Comparison of ENCODE assay signal across 8 cellular contexts in genomic region chr12:48716493-48717251, GRCh38. TPM values are rescaled to one million over a fixed set of nuclear protein-coding genes. Genes with fewer than 3 reads are reported as not detected.
A peak's percentile ranks its signal among the peaks of the same experiment; 100 is the strongest.
DNase-seq lines count a peak whose midpoint lies in the region; ATAC-seq, FAIRE-seq and TF ChIP-seq lines count a peak whose summit lies in the region.

Gene CCNT1 (minus strand): TSS chr12:48716707. CDS start chr12:48716675, 32 bp downstream.

- peak within 1 kb of the TSS; percentile 93 for H3K4me2 ChIP-seq in parathyroid adenoma (ENCODE audit: low read length)

- H3K36me3 ChIP-seq in adipocyte (ENCODE audit: control insufficient read depth, insufficient read depth, low read length, severe bottlenecking) (peaks cover 11% of the 10 kb centered on the region), parathyroid adenoma (ENCODE audit: control insufficient read depth, insufficient read depth, low read length) (no peaks in the 10 kb centered on the region), tibial nerve (peaks cover 0 to 28% (median 9%) of the 10 kb centered on the region in 3 donors)

- peak; percentile 13 for TF ChIP-seq CTCF in parathyroid adenoma (IDR thresholded peaks at IDR 0.05)
- peak; percentile 4 to 76 (median 26) for TF ChIP-seq CTCF in tibial nerve (IDR thresholded peaks at IDR 0.05)

- H3K27ac ChIP-seq in parathyroid adenoma (peak within 1 kb of the TSS; percentile 93), tibial nerve (peak within 1 kb of the TSS; percentile 94 to 99 (median 96))

- peak within 1 kb of the TSS; percentile 71 for H2AFZ ChIP-seq in parathyroid adenoma

- H3K27me3 ChIP-seq in adipocyte (replicated peaks; ENCODE audit: control insufficient read depth, insufficient read depth, low read length): no peaks in the 10 kb centered on the region
- no peaks in the 10 kb centered on the region for H3K27me3 ChIP-seq in parathyroid adenoma (ENCODE audit: control insufficient read depth, insufficient read depth, low read length)
- no peaks in the 10 kb centered on the region for H3K27me3 ChIP-seq in tibial nerve

- TF ChIP-seq POLR2A in GM12891 (IDR thresholded peaks at IDR 0.05; ENCODE audit: low read depth, low read length): peak; percentile 94
- peak; percentile 57 to 62 for TF ChIP-seq POLR2A in tibial nerve (IDR thresholded peaks at IDR 0.05)

- H3K4me1 ChIP-seq in adipocyte (ENCODE audit: control insufficient read depth, insufficient read depth, low read length) (peaks cover 22% of the 10 kb centered on the region), parathyroid adenoma (no peaks in the 10 kb centered on the region), tibial nerve (peaks cover 0 to 41% (median 25%) of the 10 kb centered on the region in 4 donors)

- H3K79me2 ChIP-seq in parathyroid adenoma: peaks cover 27% of the 10 kb centered on the region

- H3K9ac ChIP-seq in adipocyte (ENCODE audit: low read length) (peak within 1 kb of the TSS; percentile 97), parathyroid adenoma (peak within 1 kb of the TSS; percentile 59)

- peak within 1 kb of the TSS; percentile 88 for H3K4me3 ChIP-seq in adipocyte (ENCODE audit: low read length)
- peak within 1 kb of the TSS; percentile 84 for H3K4me3 ChIP-seq in parathyroid adenoma (ENCODE audit: low read depth, low read length)
- peak within 1 kb of the TSS; percentile 66 to 95 (median 81) for H3K4me3 ChIP-seq in tibial nerve

- intact Hi-C loops in Right ventricle myocardium superior (cut with DNase I): no loop called here

- ATAC-seq in HG02840 (IDR thresholded peaks at IDR 0.05; ENCODE audit: low FRiP score, unreplicated experiment): peak; percentile 96
- ATAC-seq in Right ventricle myocardium superior (ENCODE audit: poor library complexity): peak; percentile 98

- 0 to 1% methylated on average over 50 to 55 of the region's 61 CpGs for WGBS in tibial nerve, 2 donors

- TF ChIP-seq EP300 in tibial nerve (IDR thresholded peaks at IDR 0.05): peak; percentile 98 to 99

- DNase-seq in GM12891 (ENCODE audit: insufficient read length, low spot score) (peak; percentile 91), NCI-H1436 (lab: John Stamatoyannopoulos, UW) (peak; percentile 99), T follicular helper cell (ENCODE audit: low read depth) (peak; percentile 98), adipocyte (ENCODE audit: low read depth) (peak; percentile 100), Right ventricle myocardium superior (peak; percentile 99), tibial nerve (ENCODE audit: low spot score in 2 of 2) (peak; percentile 95 to 97)

- H3K9me3 ChIP-seq in adipocyte (ENCODE audit: control insufficient read depth, low read length): peaks cover 12% of the 10 kb centered on the region
- no peaks in the 10 kb centered on the region for H3K9me3 ChIP-seq in parathyroid adenoma (ENCODE audit: control insufficient read depth, low read length)
- peaks cover 0 to 21% (median 0%) of the 10 kb centered on the region in 4 donors for H3K9me3 ChIP-seq in tibial nerve

- peak; percentile 99 for FAIRE-seq in GM12891 (lab: Jason Lieb, UNC)

TF ChIP-seq in GM12891, 5 proteins besides CTCF, POLR2A, EP300 and RAD21:
- TF ChIP-seq PAX5 (IDR thresholded peaks at IDR 0.05; ENCODE audit: insufficient read depth, low read length, severe bottlenecking) (no peak), POLR2AphosphoS5 (IDR thresholded peaks at IDR 0.05; ENCODE audit: low read depth, low read length) (peak; percentile 88; the same call in 1 of the 2 replicates), SPI1 (IDR thresholded peaks at IDR 0.05; ENCODE audit: low read depth, low read length) (peak; percentile 34; the same call in 1 of the 2 replicates), POU2F2 (IDR thresholded peaks at IDR 0.05; ENCODE audit: low read depth, low read length) (no peak; the same call in 1 of the 2 replicates), TAF1 (IDR thresholded peaks at IDR 0.05; ENCODE audit: low read depth, low read length) (peak; percentile 40)

RNA-seq across cellular contexts. Expression of gene CCNT1, which starts in this region (rescaled TPM):
- 10.6 TPM for polyA plus RNA-seq in GM12891 (2012; ENCODE audit: low read depth, missing spikeins)
- total RNA-seq in Right ventricle myocardium superior: 17.5 TPM
- 10 to 100 TPM; 21.3 to 32.1 (median 24.9) TPM for total RNA-seq in tibial nerve

Comparison
In these comparisons a context has a peak if more than half of its experiments do, and no peak if none do; other contexts are left out.
1. Peak in every context shown above with its lines: DNase-seq, ATAC-seq, H3K4me3 ChIP-seq and H3K27ac ChIP-seq.